In the genomic region with DNA sequence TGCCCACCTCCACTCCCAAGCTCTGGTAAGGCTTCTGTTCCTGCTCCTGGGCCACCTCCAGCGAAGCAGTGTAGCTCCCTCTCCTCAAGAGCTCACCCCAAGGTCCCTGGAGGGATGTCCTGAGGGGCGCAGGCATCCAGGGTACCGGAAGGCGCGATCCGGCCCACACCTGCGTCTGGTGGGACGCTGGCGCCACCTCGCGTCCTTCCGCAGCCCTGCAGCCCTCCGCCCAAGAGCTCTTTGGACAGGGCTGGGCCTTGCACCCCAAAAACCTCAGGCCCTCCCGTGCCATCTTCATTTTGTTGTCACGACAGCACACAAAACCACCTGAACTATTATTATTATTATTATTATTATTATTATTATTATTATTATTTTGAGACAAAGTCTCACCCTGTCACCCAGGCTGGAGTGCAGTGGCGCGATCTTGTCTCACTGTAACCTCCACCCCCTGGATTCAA, we compare ENCODE assay signal across 8 cellular contexts. TPM values are rescaled to one million over a fixed set of nuclear protein-coding genes. Genes with fewer than 3 reads are reported as not detected.
A peak's percentile ranks its signal among the peaks of the same experiment; 100 is the strongest.
DNase-seq lines count a peak whose midpoint lies in the region; ATAC-seq and TF ChIP-seq lines count a peak whose summit lies in the region.

No MANE protein-coding gene starts in this region.

- TF ChIP-seq CTCF in liver (IDR thresholded peaks at IDR 0.05; ENCODE audit: low read depth, low read length, missing input control) (peak; percentile 57), upper lobe of left lung (IDR thresholded peaks at IDR 0.05) (peak; percentile 28 to 77 (median 65))

- ATAC-seq in upper lobe of left lung (ENCODE audit: low FRiP score in 2 of 2): no peak
- no peak for ATAC-seq in HG03442 (IDR thresholded peaks at IDR 0.05; ENCODE audit: unreplicated experiment)

- no peaks in the 10 kb centered on the region for H3K9me3 ChIP-seq in adipocyte (ENCODE audit: control insufficient read depth, low read length)
- H3K9me3 ChIP-seq in liver (ENCODE audit: control insufficient read depth in 4 of 4, low read length in 3 of 4): no peaks in the 10 kb centered on the region
- no peaks in the 10 kb centered on the region for H3K9me3 ChIP-seq in upper lobe of left lung
- H3K9me3 ChIP-seq in effector memory CD4-positive, alpha-beta T cell (ENCODE audit: control insufficient read depth, low read length): no peaks in the 10 kb centered on the region

- H3K4me1 ChIP-seq in adipocyte (ENCODE audit: control insufficient read depth, insufficient read depth, low read length) (peaks cover 21% of the 10 kb centered on the region), liver (ENCODE audit: control insufficient read depth in 4 of 4, insufficient read depth in 4 of 4, low read length in 3 of 4) (no peaks in the 10 kb centered on the region), upper lobe of left lung (no peaks in the 10 kb centered on the region)
- no peaks in the 10 kb centered on the region for H3K4me1 ChIP-seq in effector memory CD4-positive, alpha-beta T cell (ENCODE audit: control insufficient read depth, insufficient read depth, low read length, poor library complexity, severe bottlenecking)

- TF ChIP-seq EP300 in upper lobe of left lung (IDR thresholded peaks at IDR 0.05): no peak

- H3K27ac ChIP-seq in liver (ENCODE audit: low read depth in 1 of 2, low read length in 2 of 2): no peak overlapping the region
- H3K27ac ChIP-seq in upper lobe of left lung: no peak overlapping the region
- no peak overlapping the region for H3K27ac ChIP-seq in effector memory CD4-positive, alpha-beta T cell (ENCODE audit: insufficient read depth, low read length, poor library complexity, severe bottlenecking)

- DNase-seq in activated effector memory CD4-positive, alpha-beta T cell treated with Interleukin-2 at 50 U/mL for 16 hours: peak; percentile 2
- no peak for DNase-seq in activated effector memory CD4-positive, alpha-beta T cell treated with anti-CD3 and anti-CD28 coated beads, Interleukin-2, amount 50 U/mL, for 16 hours
- DNase-seq in NCI-H2171 treated with DMSO at 0.1 percent for 48 hours (lab: John Stamatoyannopoulos, UW): peak; percentile 78
- peak; percentile 24 for DNase-seq in adipocyte (ENCODE audit: low read depth)
- DNase-seq in upper lobe of left lung: peak in 1 of 2 donors; percentile 87
- DNase-seq in effector memory CD4-positive, alpha-beta T cell: no peak

- H3K27me3 ChIP-seq in adipocyte (replicated peaks; ENCODE audit: control insufficient read depth, insufficient read depth, low read length) (peaks cover 29% of the 10 kb centered on the region), liver (ENCODE audit: control insufficient read depth in 4 of 4, insufficient read depth in 4 of 4, low read length in 3 of 4) (peaks cover 0 to 4% (median 0%) of the 10 kb centered on the region in 4 donors), upper lobe of left lung (no peaks in the 10 kb centered on the region)
- H3K27me3 ChIP-seq in effector memory CD4-positive, alpha-beta T cell (replicated peaks; ENCODE audit: control insufficient read depth, insufficient read depth, low read length, poor library complexity, severe bottlenecking): no peaks in the 10 kb centered on the region

- H3K36me3 ChIP-seq in adipocyte (ENCODE audit: control insufficient read depth, insufficient read depth, low read length, severe bottlenecking) (no peaks in the 10 kb centered on the region), liver (ENCODE audit: control insufficient read depth in 4 of 4, insufficient read depth in 3 of 4, low read depth in 1 of 4, low read length in 3 of 4) (no peaks in the 10 kb centered on the region), upper lobe of left lung (no peaks in the 10 kb centered on the region)
- H3K36me3 ChIP-seq in effector memory CD4-positive, alpha-beta T cell (ENCODE audit: control insufficient read depth, insufficient read depth, low read length): no peaks in the 10 kb centered on the region

- peak; percentile 59 to 84 for TF ChIP-seq RAD21 in liver (IDR thresholded peaks at IDR 0.05)

- no peak for TF ChIP-seq POLR2A in upper lobe of left lung (IDR thresholded peaks at IDR 0.05)

- no peak overlapping the region for H3K9ac ChIP-seq in adipocyte (ENCODE audit: low read length)
- H3K9ac ChIP-seq in liver (ENCODE audit: low read depth in 1 of 2, low read length in 2 of 2): no peak overlapping the region

- 16% methylated on average over 17 of the region's 17 CpGs for WGBS in liver
- 16 to 26% methylated on average over 11 to 17 of the region's 17 CpGs for WGBS in upper lobe of left lung, 2 donors

- no peak overlapping the region for H3K4me3 ChIP-seq in adipocyte (ENCODE audit: low read length)
- H3K4me3 ChIP-seq in liver (ENCODE audit: low read depth in 1 of 3, low read length in 3 of 3): no peak overlapping the region
- no peak overlapping the region for H3K4me3 ChIP-seq in upper lobe of left lung
- no peak overlapping the region for H3K4me3 ChIP-seq in effector memory CD4-positive, alpha-beta T cell (ENCODE audit: insufficient read depth, low read depth, low read length, poor library complexity, severe bottlenecking)

TF ChIP-seq in liver, 16 proteins besides CTCF, POLR2A, EP300 and RAD21:
- TF ChIP-seq SP1 (IDR thresholded peaks at IDR 0.05) (no peak), FOXA2 (IDR thresholded peaks at IDR 0.05) (no peak), YY1 (IDR thresholded peaks at IDR 0.05) (no peak), FOXA1 (IDR thresholded peaks at IDR 0.05) (no peak), TAF1 (conservative IDR thresholded peaks at IDR 0.05) (no peak), NR2F2 (IDR thresholded peaks at IDR 0.05) (no peak), HNF4A (conservative IDR thresholded peaks at IDR 0.05) (no peak), GABPA (IDR thresholded peaks at IDR 0.05 in 1 of 2, conservative IDR thresholded peaks at IDR 0.05 in 1 of 2) (no peak)
- TF ChIP-seq, protein P1, sequence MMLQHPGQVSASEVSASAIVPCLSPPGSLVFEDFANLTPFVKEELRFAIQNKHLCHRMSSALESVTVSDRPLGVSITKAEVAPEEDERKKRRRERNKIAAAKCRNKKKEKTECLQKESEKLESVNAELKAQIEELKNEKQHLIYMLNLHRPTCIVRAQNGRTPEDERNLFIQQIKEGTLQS (IDR thresholded peaks at IDR 0.05): no peak
- TF ChIP-seq, protein P2, sequence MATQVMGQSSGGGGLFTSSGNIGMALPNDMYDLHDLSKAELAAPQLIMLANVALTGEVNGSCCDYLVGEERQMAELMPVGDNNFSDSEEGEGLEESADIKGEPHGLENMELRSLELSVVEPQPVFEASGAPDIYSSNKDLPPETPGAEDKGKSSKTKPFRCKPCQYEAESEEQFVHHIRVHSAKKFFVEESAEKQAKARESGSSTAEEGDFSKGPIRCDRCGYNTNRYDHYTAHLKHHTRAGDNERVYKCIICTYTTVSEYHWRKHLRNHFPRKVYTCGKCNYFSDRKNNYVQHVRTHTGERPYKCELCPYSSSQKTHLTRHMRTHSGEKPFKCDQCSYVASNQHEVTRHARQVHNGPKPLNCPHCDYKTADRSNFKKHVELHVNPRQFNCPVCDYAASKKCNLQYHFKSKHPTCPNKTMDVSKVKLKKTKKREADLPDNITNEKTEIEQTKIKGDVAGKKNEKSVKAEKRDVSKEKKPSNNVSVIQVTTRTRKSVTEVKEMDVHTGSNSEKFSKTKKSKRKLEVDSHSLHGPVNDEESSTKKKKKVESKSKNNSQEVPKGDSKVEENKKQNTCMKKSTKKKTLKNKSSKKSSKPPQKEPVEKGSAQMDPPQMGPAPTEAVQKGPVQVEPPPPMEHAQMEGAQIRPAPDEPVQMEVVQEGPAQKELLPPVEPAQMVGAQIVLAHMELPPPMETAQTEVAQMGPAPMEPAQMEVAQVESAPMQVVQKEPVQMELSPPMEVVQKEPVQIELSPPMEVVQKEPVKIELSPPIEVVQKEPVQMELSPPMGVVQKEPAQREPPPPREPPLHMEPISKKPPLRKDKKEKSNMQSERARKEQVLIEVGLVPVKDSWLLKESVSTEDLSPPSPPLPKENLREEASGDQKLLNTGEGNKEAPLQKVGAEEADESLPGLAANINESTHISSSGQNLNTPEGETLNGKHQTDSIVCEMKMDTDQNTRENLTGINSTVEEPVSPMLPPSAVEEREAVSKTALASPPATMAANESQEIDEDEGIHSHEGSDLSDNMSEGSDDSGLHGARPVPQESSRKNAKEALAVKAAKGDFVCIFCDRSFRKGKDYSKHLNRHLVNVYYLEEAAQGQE (IDR thresholded peaks at IDR 0.05): no peak
- TF ChIP-seq, protein P3, sequence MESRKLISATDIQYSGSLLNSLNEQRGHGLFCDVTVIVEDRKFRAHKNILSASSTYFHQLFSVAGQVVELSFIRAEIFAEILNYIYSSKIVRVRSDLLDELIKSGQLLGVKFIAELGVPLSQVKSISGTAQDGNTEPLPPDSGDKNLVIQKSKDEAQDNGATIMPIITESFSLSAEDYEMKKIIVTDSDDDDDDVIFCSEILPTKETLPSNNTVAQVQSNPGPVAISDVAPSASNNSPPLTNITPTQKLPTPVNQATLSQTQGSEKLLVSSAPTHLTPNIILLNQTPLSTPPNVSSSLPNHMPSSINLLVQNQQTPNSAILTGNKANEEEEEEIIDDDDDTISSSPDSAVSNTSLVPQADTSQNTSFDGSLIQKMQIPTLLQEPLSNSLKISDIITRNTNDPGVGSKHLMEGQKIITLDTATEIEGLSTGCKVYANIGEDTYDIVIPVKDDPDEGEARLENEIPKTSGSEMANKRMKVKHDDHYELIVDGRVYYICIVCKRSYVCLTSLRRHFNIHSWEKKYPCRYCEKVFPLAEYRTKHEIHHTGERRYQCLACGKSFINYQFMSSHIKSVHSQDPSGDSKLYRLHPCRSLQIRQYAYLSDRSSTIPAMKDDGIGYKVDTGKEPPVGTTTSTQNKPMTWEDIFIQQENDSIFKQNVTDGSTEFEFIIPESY (IDR thresholded peaks at IDR 0.05): no peak
- TF ChIP-seq, protein P4, sequence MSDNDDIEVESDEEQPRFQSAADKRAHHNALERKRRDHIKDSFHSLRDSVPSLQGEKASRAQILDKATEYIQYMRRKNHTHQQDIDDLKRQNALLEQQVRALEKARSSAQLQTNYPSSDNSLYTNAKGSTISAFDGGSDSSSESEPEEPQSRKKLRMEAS (IDR thresholded peaks at IDR 0.05): no peak

RNA-seq across cellular contexts. Expression of a gene that starts 49.2 kb away (rescaled TPM):
- total RNA-seq in liver (not detected), upper lobe of left lung (not detected)
- not detected for polyA plus RNA-seq in liver

Comparison
In these comparisons a context has a peak if more than half of its experiments do, and no peak if none do; other contexts are left out.
1. DNase-seq: peak in activated effector memory CD4-positive, alpha-beta T cell treated with Interleukin-2 at 50 U/mL for 16 hours (single experiment), NCI-H2171 treated with DMSO at 0.1 percent for 48 hours (single experiment) and adipocyte (single experiment); none in activated effector memory CD4-positive, alpha-beta T cell treated with anti-CD3 and anti-CD28 coated beads, Interleukin-2, amount 50 U/mL, for 16 hours (single experiment) and effector memory CD4-positive, alpha-beta T cell (0 of 3).